In the genomic region with DNA sequence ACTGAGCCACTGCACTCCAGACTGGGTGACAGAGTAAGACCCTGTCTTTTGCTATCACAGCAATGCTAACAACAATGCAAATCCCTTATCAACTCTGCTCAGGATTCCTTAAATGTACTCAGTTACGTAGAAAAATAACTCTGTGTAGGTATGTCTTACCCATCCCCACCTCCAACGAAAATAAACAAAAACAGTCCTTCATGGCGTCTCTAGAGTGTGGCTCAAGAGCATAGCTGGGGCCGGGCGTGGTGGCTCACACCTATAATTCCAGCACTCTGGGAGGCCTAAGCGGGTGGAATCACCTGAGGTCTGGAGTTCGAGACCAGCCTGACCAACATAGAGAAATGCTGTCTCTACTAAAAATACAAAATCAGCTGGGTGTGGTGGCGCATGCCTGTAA, we compare ENCODE assay signal across 1 cellular context.
TF ChIP-seq lines count a peak whose summit lies in the region.

No MANE protein-coding gene starts in this region.

TF ChIP-seq in GM23338, 12 proteins besides CTCF, POLR2A, EP300 and RAD21:
- TF ChIP-seq, protein P1, sequence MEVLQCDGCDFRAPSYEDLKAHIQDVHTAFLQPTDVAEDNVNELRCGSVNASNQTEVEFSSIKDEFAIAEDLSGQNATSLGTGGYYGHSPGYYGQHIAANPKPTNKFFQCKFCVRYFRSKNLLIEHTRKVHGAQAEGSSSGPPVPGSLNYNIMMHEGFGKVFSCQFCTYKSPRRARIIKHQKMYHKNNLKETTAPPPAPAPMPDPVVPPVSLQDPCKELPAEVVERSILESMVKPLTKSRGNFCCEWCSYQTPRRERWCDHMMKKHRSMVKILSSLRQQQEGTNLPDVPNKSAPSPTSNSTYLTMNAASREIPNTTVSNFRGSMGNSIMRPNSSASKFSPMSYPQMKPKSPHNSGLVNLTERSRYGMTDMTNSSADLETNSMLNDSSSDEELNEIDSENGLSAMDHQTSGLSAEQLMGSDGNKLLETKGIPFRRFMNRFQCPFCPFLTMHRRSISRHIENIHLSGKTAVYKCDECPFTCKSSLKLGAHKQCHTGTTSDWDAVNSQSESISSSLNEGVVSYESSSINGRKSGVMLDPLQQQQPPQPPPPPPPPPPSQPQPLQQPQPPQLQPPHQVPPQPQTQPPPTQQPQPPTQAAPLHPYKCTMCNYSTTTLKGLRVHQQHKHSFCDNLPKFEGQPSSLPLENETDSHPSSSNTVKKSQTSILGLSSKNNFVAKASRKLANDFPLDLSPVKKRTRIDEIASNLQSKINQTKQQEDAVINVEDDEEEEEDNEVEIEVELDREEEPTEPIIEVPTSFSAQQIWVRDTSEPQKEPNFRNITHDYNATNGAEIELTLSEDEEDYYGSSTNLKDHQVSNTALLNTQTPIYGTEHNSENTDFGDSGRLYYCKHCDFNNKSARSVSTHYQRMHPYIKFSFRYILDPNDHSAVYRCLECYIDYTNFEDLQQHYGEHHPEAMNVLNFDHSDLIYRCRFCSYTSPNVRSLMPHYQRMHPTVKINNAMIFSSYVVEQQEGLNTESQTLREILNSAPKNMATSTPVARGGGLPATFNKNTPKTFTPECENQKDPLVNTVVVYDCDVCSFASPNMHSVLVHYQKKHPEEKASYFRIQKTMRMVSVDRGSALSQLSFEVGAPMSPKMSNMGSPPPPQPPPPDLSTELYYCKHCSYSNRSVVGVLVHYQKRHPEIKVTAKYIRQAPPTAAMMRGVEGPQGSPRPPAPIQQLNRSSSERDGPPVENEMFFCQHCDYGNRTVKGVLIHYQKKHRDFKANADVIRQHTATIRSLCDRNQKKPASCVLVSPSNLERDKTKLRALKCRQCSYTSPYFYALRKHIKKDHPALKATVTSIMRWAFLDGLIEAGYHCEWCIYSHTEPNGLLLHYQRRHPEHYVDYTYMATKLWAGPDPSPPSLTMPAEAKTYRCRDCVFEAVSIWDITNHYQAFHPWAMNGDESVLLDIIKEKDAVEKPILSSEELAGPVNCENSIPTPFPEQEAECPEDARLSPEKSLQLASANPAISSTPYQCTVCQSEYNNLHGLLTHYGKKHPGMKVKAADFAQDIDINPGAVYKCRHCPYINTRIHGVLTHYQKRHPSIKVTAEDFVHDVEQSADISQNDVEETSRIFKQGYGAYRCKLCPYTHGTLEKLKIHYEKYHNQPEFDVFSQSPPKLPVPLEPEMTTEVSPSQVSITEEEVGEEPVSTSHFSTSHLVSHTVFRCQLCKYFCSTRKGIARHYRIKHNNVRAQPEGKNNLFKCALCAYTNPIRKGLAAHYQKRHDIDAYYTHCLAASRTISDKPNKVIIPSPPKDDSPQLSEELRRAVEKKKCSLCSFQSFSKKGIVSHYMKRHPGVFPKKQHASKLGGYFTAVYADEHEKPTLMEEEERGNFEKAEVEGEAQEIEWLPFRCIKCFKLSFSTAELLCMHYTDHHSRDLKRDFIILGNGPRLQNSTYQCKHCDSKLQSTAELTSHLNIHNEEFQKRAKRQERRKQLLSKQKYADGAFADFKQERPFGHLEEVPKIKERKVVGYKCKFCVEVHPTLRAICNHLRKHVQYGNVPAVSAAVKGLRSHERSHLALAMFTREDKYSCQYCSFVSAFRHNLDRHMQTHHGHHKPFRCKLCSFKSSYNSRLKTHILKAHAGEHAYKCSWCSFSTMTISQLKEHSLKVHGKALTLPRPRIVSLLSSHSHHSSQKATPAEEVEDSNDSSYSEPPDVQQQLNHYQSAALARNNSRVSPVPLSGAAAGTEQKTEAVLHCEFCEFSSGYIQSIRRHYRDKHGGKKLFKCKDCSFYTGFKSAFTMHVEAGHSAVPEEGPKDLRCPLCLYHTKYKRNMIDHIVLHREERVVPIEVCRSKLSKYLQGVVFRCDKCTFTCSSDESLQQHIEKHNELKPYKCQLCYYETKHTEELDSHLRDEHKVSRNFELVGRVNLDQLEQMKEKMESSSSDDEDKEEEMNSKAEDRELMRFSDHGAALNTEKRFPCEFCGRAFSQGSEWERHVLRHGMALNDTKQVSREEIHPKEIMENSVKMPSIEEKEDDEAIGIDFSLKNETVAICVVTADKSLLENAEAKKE (CRISPR knock-in tag; IDR thresholded peaks at IDR 0.05): no peak
- TF ChIP-seq EZH2phosphoT487 (IDR thresholded peaks at IDR 0.05; ENCODE audit: unreplicated experiment) (no peak), EZH2 (IDR thresholded peaks at IDR 0.05; ENCODE audit: low read depth, unreplicated experiment) (no peak), STAT1 (IDR thresholded peaks at IDR 0.05; ENCODE audit: unreplicated experiment) (no peak), JUNB (IDR thresholded peaks at IDR 0.05; ENCODE audit: unreplicated experiment) (no peak), ZNF331 (CRISPR knock-in tag; IDR thresholded peaks at IDR 0.05; ENCODE audit: low read depth) (no peak), POLR2AphosphoS5 (IDR thresholded peaks at IDR 0.05; ENCODE audit: low read depth) (no peak), CREB1 (CRISPR knock-in tag; IDR thresholded peaks at IDR 0.05; ENCODE audit: low read depth) (no peak), NANOG (IDR thresholded peaks at IDR 0.05; ENCODE audit: borderline replicate concordance) (no peak), ZNF114 (CRISPR knock-in tag; IDR thresholded peaks at IDR 0.05) (no peak)
- TF ChIP-seq, protein P2, sequence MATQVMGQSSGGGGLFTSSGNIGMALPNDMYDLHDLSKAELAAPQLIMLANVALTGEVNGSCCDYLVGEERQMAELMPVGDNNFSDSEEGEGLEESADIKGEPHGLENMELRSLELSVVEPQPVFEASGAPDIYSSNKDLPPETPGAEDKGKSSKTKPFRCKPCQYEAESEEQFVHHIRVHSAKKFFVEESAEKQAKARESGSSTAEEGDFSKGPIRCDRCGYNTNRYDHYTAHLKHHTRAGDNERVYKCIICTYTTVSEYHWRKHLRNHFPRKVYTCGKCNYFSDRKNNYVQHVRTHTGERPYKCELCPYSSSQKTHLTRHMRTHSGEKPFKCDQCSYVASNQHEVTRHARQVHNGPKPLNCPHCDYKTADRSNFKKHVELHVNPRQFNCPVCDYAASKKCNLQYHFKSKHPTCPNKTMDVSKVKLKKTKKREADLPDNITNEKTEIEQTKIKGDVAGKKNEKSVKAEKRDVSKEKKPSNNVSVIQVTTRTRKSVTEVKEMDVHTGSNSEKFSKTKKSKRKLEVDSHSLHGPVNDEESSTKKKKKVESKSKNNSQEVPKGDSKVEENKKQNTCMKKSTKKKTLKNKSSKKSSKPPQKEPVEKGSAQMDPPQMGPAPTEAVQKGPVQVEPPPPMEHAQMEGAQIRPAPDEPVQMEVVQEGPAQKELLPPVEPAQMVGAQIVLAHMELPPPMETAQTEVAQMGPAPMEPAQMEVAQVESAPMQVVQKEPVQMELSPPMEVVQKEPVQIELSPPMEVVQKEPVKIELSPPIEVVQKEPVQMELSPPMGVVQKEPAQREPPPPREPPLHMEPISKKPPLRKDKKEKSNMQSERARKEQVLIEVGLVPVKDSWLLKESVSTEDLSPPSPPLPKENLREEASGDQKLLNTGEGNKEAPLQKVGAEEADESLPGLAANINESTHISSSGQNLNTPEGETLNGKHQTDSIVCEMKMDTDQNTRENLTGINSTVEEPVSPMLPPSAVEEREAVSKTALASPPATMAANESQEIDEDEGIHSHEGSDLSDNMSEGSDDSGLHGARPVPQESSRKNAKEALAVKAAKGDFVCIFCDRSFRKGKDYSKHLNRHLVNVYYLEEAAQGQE (IDR thresholded peaks at IDR 0.05; ENCODE audit: unreplicated experiment): no peak
- TF ChIP-seq, protein P3, sequence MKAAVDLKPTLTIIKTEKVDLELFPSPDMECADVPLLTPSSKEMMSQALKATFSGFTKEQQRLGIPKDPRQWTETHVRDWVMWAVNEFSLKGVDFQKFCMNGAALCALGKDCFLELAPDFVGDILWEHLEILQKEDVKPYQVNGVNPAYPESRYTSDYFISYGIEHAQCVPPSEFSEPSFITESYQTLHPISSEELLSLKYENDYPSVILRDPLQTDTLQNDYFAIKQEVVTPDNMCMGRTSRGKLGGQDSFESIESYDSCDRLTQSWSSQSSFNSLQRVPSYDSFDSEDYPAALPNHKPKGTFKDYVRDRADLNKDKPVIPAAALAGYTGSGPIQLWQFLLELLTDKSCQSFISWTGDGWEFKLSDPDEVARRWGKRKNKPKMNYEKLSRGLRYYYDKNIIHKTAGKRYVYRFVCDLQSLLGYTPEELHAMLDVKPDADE (IDR thresholded peaks at IDR 0.05): no peak
